ENCODE assay signal across 26 cellular contexts in genomic region chr11:95519912-95520311, GRCh38.
"Had no signal": no experiment of that assay in that cellular context is flagged by ENCODE, and none has a peak within 500 bp of the region (broad histone marks: within the 10 kb centered on the region; RNA-seq: fewer than 3 reads in every experiment).

No MANE protein-coding gene starts in this region.

- H3K4me3 Mint-ChIP-seq: memory B cell; naive thymus-derived CD4-positive, alpha-beta T cell; natural killer cell treated with Interleukin-12 subunit alpha and Interleukin-12 subunit beta and Interleukin-15 and Interleukin-18, amount 100 ng/mL, for 72 hours; stimulated activated naive B cell treated with anti-CD40 and anti-IgM and Interleukin-4, amounts not matched to agents 10 μg/mL and 1 μg/mL and 100 μg/mL, for 72 hours had no signal

- FAIRE-seq: kidney had no signal

- H3K4me1 Mint-ChIP-seq: memory B cell had no signal

- H3K27me3 ChIP-seq: left lung, ovary, right atrium auricular region, right lobe of liver, stomach, testis, thyroid gland, transverse colon, upper lobe of left lung, vagina had no signal

- H3K36me3 Mint-ChIP-seq: memory B cell; natural killer cell treated with Interleukin-12 subunit alpha and Interleukin-12 subunit beta and Interleukin-15 and Interleukin-18, amount 100 ng/mL, for 72 hours; stimulated activated naive B cell treated with anti-CD40 and anti-IgM and Interleukin-4, amounts not matched to agents 10 μg/mL and 1 μg/mL and 100 μg/mL, for 72 hours had no signal

- H3K4me1 ChIP-seq: left lung, right atrium auricular region, right lobe of liver, stomach, transverse colon, upper lobe of left lung had no signal

- H3K9me3 Mint-ChIP-seq: memory B cell; natural killer cell treated with Interleukin-12 subunit alpha and Interleukin-12 subunit beta and Interleukin-15 and Interleukin-18, amount 100 ng/mL, for 72 hours; stimulated activated naive B cell treated with anti-CD40 and anti-IgM and Interleukin-4, amounts not matched to agents 10 μg/mL and 1 μg/mL and 100 μg/mL, for 72 hours had no signal

- ATAC-seq: left colon; left lung; mucosa of descending colon; naive thymus-derived CD4-positive, alpha-beta T cell; natural killer cell treated with Interleukin-12 subunit alpha and Interleukin-12 subunit beta and Interleukin-15 and Interleukin-18, amount 100 ng/mL, for 72 hours; right lobe of liver; stimulated activated naive B cell treated with anti-CD40 and anti-IgM and Interleukin-4, amounts not matched to agents 10 μg/mL and 1 μg/mL and 100 μg/mL, for 72 hours; stimulated activated naive CD8-positive, alpha-beta T cell treated with anti-CD3 and anti-CD28 coated beads, Interleukin-15, Interleukin-2, amounts not matched to agents 100 U/mL and 50 U/mL, for 24 hours had no signal

- H3K4me3 ChIP-seq: left lung, lung, mucosa of descending colon, ovary, right atrium auricular region, right lobe of liver, stomach, testis, thyroid gland, transverse colon, upper lobe of left lung, vagina had no signal

- H3K36me3 ChIP-seq: left lung, ovary, right atrium auricular region, right lobe of liver, stomach, thyroid gland, transverse colon, upper lobe of left lung, vagina had no signal

- H3K27me3 Mint-ChIP-seq: naive thymus-derived CD4-positive, alpha-beta T cell; stimulated activated naive B cell treated with anti-CD40 and anti-IgM and Interleukin-4, amounts not matched to agents 10 μg/mL and 1 μg/mL and 100 μg/mL, for 72 hours had no signal

- H3K9me3 ChIP-seq: left lung, mucosa of descending colon, ovary, right atrium auricular region, right lobe of liver, stomach, testis, thyroid gland, transverse colon, upper lobe of left lung, vagina had no signal

- DNase-seq: hippocampal formation; kidney; left colon; left lung; midbrain; mucosa of descending colon; naive thymus-derived CD4-positive, alpha-beta T cell; ovary; right lobe of liver; stimulated activated CD4-positive, alpha-beta T cell treated with anti-CD3 and anti-CD28 coated beads, Interleukin-12 subunit alpha, Interleukin-12 subunit beta, amount 100 ng/mL, for 4 hours; stimulated activated CD4-positive, alpha-beta T cell treated with anti-CD3 and anti-CD28 coated beads, Interleukin-15, amount 100 ng/mL, for 24 hours; stimulated activated CD4-positive, alpha-beta T cell treated with anti-CD3 and anti-CD28 coated beads, Interleukin-2, amount 100 ng/mL, for 24 hours; stimulated activated CD4-positive, alpha-beta T cell treated with anti-CD3 and anti-CD28 coated beads, Interleukin-4, amount 100 ng/mL, for 1 hour; stimulated activated naive B cell treated with anti-CD40 and anti-IgM and Interleukin-4, amounts not matched to agents 10 μg/mL and 1 μg/mL and 100 μg/mL, for 72 hours; stimulated activated naive CD8-positive, alpha-beta T cell treated with anti-CD3 and anti-CD28 coated beads, Interleukin-15, Interleukin-2, amounts not matched to agents 100 U/mL and 50 U/mL, for 24 hours; stomach; testis; thyroid gland; transverse colon; upper lobe of left lung had no signal

- H3K27ac Mint-ChIP-seq: memory B cell; naive thymus-derived CD4-positive, alpha-beta T cell; natural killer cell treated with Interleukin-12 subunit alpha and Interleukin-12 subunit beta and Interleukin-15 and Interleukin-18, amount 100 ng/mL, for 72 hours; progenitor cell of endocrine pancreas; stimulated activated naive B cell treated with anti-CD40 and anti-IgM and Interleukin-4, amounts not matched to agents 10 μg/mL and 1 μg/mL and 100 μg/mL, for 72 hours had no signal

- H3K27ac ChIP-seq: left lung, ovary, right atrium auricular region, right lobe of liver, stomach, testis, thyroid gland, transverse colon, upper lobe of left lung, vagina had no signal
